ENCODE assay signal across 17 cellular contexts in genomic region chr11:115544422-115544821, GRCh38.
"Had no signal": no experiment of that assay in that cellular context is flagged by ENCODE, and none has a peak within 500 bp of the region (broad histone marks: within the 10 kb centered on the region; RNA-seq: fewer than 3 reads in every experiment).

No MANE protein-coding gene starts in this region.

- H3K9me3 ChIP-seq: psoas muscle, sigmoid colon, spleen, testis, upper lobe of right lung had no signal

- DNase-seq: activated naive CD4-positive, alpha-beta T cell; activated naive CD8-positive, alpha-beta T cell treated with anti-CD3 and anti-CD28 coated beads, Interleukin-2, amount 10 ng/mL, durations not matched to agents 7 days and 5 days; cerebellar nuclear complex; dermis blood vessel endothelial cell; effector memory CD8-positive, alpha-beta T cell; foreskin keratinocyte; left cardiac atrium; midbrain; psoas muscle; sigmoid colon; spleen; stimulated activated naive CD8-positive, alpha-beta T cell treated with anti-CD3 and anti-CD28 coated beads, Interleukin-15, amount 100 ng/mL, for 72 hours; T1000; testis; upper lobe of right lung had no signal

- H3K27me3 ChIP-seq: foreskin keratinocyte, sigmoid colon, testis, upper lobe of right lung had no signal

- H3K4me3 ChIP-seq: lung, psoas muscle, sigmoid colon, spleen, testis, upper lobe of right lung had no signal

- H3K27ac ChIP-seq: foreskin keratinocyte, psoas muscle, sigmoid colon, spleen, testis, upper lobe of right lung had no signal

- H3K4me1 ChIP-seq: foreskin keratinocyte, psoas muscle, sigmoid colon, spleen, testis, upper lobe of right lung had no signal

- ATAC-seq: activated CD4-positive, CD25-positive, alpha-beta regulatory T cell treated with anti-CD3 and anti-CD28 coated beads, Interleukin-2, amount 50 U/mL, for 24 hours; effector memory CD8-positive, alpha-beta T cell; foreskin keratinocyte; left cardiac atrium; psoas muscle; stimulated activated naive CD8-positive, alpha-beta T cell treated with anti-CD3 and anti-CD28 coated beads, Interleukin-15, amount 100 ng/mL, for 72 hours; upper lobe of right lung had no signal
